Comparison of ENCODE assay signal across 23 cellular contexts in genomic region chr14:65753061-65753460, GRCh38.
"Had no signal": no experiment of that assay in that cellular context is flagged by ENCODE, and none has a peak within 500 bp of the region (broad histone marks: within the 10 kb centered on the region; RNA-seq: fewer than 3 reads in every experiment).

No MANE protein-coding gene starts in this region.

- H3K9me3 ChIP-seq: heart left ventricle, left lung, lower lobe of right lung, neutrophil, psoas muscle, stomach, thoracic aorta, uterus had no signal

- H3K27ac ChIP-seq: heart left ventricle, left lung, lower lobe of right lung, neutrophil, psoas muscle, stomach, thoracic aorta, uterus had no signal

- DNase-seq: endodermal cell; heart left ventricle; hypothalamus; kidney glomerular epithelial cell; left lung; lower lobe of right lung; mesenchymal stem cell; midbrain; naive thymus-derived CD8-positive, alpha-beta T cell; psoas muscle; retina; stimulated activated CD4-positive, alpha-beta T cell treated with anti-CD3 and anti-CD28 coated beads, Interleukin-2, amount 100 ng/mL, for 24 hours; stimulated activated CD4-positive, alpha-beta T cell treated with anti-CD3 and anti-CD28 coated beads, Interleukin-4, amount 100 ng/mL, for 4 hours; stimulated activated naive B cell treated with anti-CD40 and anti-IgM and Interleukin-4, amounts not matched to agents 10 μg/mL and 1 μg/mL and 100 μg/mL, for 72 hours; stomach; substantia nigra; uterus had no signal

- H3K4me3 ChIP-seq: heart left ventricle, left lung, lower lobe of right lung, psoas muscle, stomach, thoracic aorta, uterus had no signal

- ATAC-seq: esophagus mucosa; heart left ventricle; left lung; lower lobe of right lung; naive thymus-derived CD8-positive, alpha-beta T cell; psoas muscle; sciatic nerve; stimulated activated naive B cell treated with anti-CD40 and anti-IgM and Interleukin-4, amounts not matched to agents 10 μg/mL and 1 μg/mL and 100 μg/mL, for 72 hours had no signal

- H3K27me3 ChIP-seq: heart left ventricle, left lung, neutrophil, stomach, uterus had no signal

- H3K9me3 Mint-ChIP-seq: dendritic cell treated with granulocyte-macrophage colony-stimulating factor and Interleukin-4, amounts not matched to agents 40 ng/mL and 50 ng/mL, for 4 days; endodermal cell; naive thymus-derived CD8-positive, alpha-beta T cell; stimulated activated naive B cell treated with anti-CD40 and anti-IgM and Interleukin-4, amounts not matched to agents 10 μg/mL and 1 μg/mL and 100 μg/mL, for 72 hours; type B pancreatic cell had no signal

- H3K27ac Mint-ChIP-seq: dendritic cell treated with granulocyte-macrophage colony-stimulating factor and Interleukin-4, amounts not matched to agents 40 ng/mL and 50 ng/mL, for 4 days; endodermal cell; naive thymus-derived CD8-positive, alpha-beta T cell; stimulated activated naive B cell treated with anti-CD40 and anti-IgM and Interleukin-4, amounts not matched to agents 10 μg/mL and 1 μg/mL and 100 μg/mL, for 72 hours; type B pancreatic cell had no signal

- H3K36me3 Mint-ChIP-seq: naive thymus-derived CD8-positive, alpha-beta T cell; stimulated activated naive B cell treated with anti-CD40 and anti-IgM and Interleukin-4, amounts not matched to agents 10 μg/mL and 1 μg/mL and 100 μg/mL, for 72 hours; type B pancreatic cell had no signal

- H3K4me3 Mint-ChIP-seq: dendritic cell treated with granulocyte-macrophage colony-stimulating factor and Interleukin-4, amounts not matched to agents 40 ng/mL and 50 ng/mL, for 4 days; endodermal cell; naive thymus-derived CD8-positive, alpha-beta T cell; stimulated activated naive B cell treated with anti-CD40 and anti-IgM and Interleukin-4, amounts not matched to agents 10 μg/mL and 1 μg/mL and 100 μg/mL, for 72 hours; type B pancreatic cell had no signal

- H3K4me1 Mint-ChIP-seq: stimulated activated naive B cell treated with anti-CD40 and anti-IgM and Interleukin-4, amounts not matched to agents 10 μg/mL and 1 μg/mL and 100 μg/mL, for 72 hours had no signal

- H3K27me3 Mint-ChIP-seq: dendritic cell treated with granulocyte-macrophage colony-stimulating factor and Interleukin-4, amounts not matched to agents 40 ng/mL and 50 ng/mL, for 4 days; naive thymus-derived CD8-positive, alpha-beta T cell; stimulated activated naive B cell treated with anti-CD40 and anti-IgM and Interleukin-4, amounts not matched to agents 10 μg/mL and 1 μg/mL and 100 μg/mL, for 72 hours; type B pancreatic cell had no signal

- H3K4me1 ChIP-seq: heart left ventricle, left lung, lower lobe of right lung, psoas muscle, stomach, uterus had no signal

- H3K36me3 ChIP-seq: heart left ventricle, left lung, lower lobe of right lung, neutrophil, stomach, thoracic aorta, uterus had no signal
